Comparison of ENCODE assay signal across 16 cellular contexts in genomic region chr16:4216631-4217030, GRCh38. TPM values are rescaled to one million over a fixed set of nuclear protein-coding genes. Genes with fewer than 3 reads are reported as not detected.
"Had no signal": no experiment of that assay in that cellular context is flagged by ENCODE, and none has a peak within 500 bp of the region (broad histone marks: within the 10 kb centered on the region; RNA-seq: fewer than 3 reads in every experiment).

No MANE protein-coding gene starts in this region.

- H3K9me3 ChIP-seq: gastroesophageal sphincter, right lobe of liver had no signal

- H3K36me3 ChIP-seq: gastroesophageal sphincter, right lobe of liver had no signal

- DNase-seq: activated CD4-positive, alpha-beta memory T cell treated with anti-CD3 and anti-CD28 coated beads, Interleukin-2, amount 10 ng/mL, durations not matched to agents 7 days and 5 days; activated effector memory CD4-positive, alpha-beta T cell treated with Interleukin-2 at 50 U/mL for 16 hours; activated naive CD4-positive, alpha-beta T cell treated with anti-CD3 and anti-CD28 coated beads, Interleukin-2, amount 50 U/mL, for 16 hours; activated T-cell treated with anti-CD3 and anti-CD28 coated beads, Interleukin-2, amount 50 U/mL, for 24 hours; dermis blood vessel endothelial cell; mesendoderm; natural killer cell; nucleus accumbens; right lobe of liver; stimulated activated CD4-positive, alpha-beta T cell treated with anti-CD3 and anti-CD28 coated beads, Interleukin-1b, Interleukin-23, amount 100 ng/mL, for 48 hours had no signal

- H3K4me1 ChIP-seq: right lobe of liver had no signal

- FAIRE-seq: keratinocyte had no signal

- H3K27ac ChIP-seq: epithelial cell of prostate, right lobe of liver had no signal

- H3K27me3 ChIP-seq: gastroesophageal sphincter, right lobe of liver had no signal

- ATAC-seq: gastroesophageal sphincter, natural killer cell, right lobe of liver, SK-N-SH treated with all-trans-retinoic acid at 6 μM for 48 hours had no signal

- H3K4me3 ChIP-seq: gastroesophageal sphincter, right lobe of liver had no signal

RNA-seq across cellular contexts. Expression of gene SRL, which starts 25.2 kb away (rescaled TPM):
- total RNA-seq: activated CD4-positive, alpha-beta memory T cell treated with anti-CD3 and anti-CD28 coated beads, Interleukin-2, amount 10 ng/mL, durations not matched to agents 7 days and 5 days; natural killer cell; progenitor cell of endocrine pancreas; T-helper 1 cell treated with Interleukin-12 subunit alpha and Interleukin-12 subunit beta and Interleukin-4 antibody, amounts not matched to agents 30 ng/mL and 1 ng/mL, for 36 hours had no signal
- polyA plus RNA-seq: keratinocyte had no signal
